ENCODE assay signal across 28 cellular contexts in the genomic region with DNA sequence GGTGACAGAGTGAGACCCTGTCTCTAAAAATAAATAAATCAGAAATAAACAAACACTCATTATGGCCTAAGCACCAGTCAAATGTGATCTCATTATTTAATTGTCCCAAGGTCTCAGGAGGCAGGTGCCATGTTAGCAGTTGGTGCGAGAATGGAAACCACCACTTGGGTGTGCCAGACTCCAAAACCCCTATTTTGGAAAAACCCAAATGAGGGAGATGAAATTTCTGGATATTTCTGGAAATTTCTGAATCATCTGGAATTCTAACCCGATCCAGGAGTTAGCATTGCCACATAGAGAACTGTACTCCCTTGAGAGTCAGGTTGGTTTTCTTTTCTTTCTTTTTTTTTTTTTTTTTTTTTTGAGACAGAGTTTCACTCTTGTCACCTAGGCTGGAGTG.
A peak's percentile ranks its signal among the peaks of the same experiment; 100 is the strongest.
DNase-seq lines count a peak whose midpoint lies in the region; ATAC-seq and TF ChIP-seq lines count a peak whose summit lies in the region.
"Had no signal": no experiment of that assay in that cellular context is flagged by ENCODE, and none has a peak within 500 bp of the region (broad histone marks: within the 10 kb centered on the region; RNA-seq: fewer than 3 reads in every experiment).

No MANE protein-coding gene starts in this region.

- TF ChIP-seq RAD21 in HCT116 (IDR thresholded peaks at IDR 0.05; ENCODE audit: low read depth), result peak; percentile 33; the same call in 1 of the 2 replicates

- no peaks in the 10 kb centered on the region for H3K36me3 ChIP-seq in HCT116 (ENCODE audit: control insufficient read depth in 1 of 2, insufficient read depth in 2 of 2, low read length in 2 of 2)
- H3K36me3 ChIP-seq: heart right ventricle, MG63 had no signal

- H3K9me3 ChIP-seq in HCT116 (ENCODE audit: control insufficient read depth in 1 of 2, insufficient read depth in 1 of 2, low read depth in 1 of 2, low read length in 2 of 2), result no peaks in the 10 kb centered on the region
- H3K9me3 ChIP-seq: heart right ventricle, MG63, mucosa of descending colon had no signal

- H3K36me3 Mint-ChIP-seq in activated naive CD4-positive, alpha-beta T cell treated with anti-CD3 and anti-CD28 coated beads for 36 hours (ENCODE audit: low read depth), result no peaks in the 10 kb centered on the region
- H3K36me3 Mint-ChIP-seq in type B pancreatic cell, result no peaks in the 10 kb centered on the region

- ATAC-seq in HCT116, result no peak
- ATAC-seq: heart right ventricle, K562, mucosa of descending colon, Right ventricle myocardium inferior had no signal

- no peak overlapping the region for H3K4me3 Mint-ChIP-seq in activated naive CD4-positive, alpha-beta T cell treated with anti-CD3 and anti-CD28 coated beads for 36 hours
- H3K4me3 Mint-ChIP-seq in type B pancreatic cell, result no peak overlapping the region
- H3K4me3 Mint-ChIP-seq: activated T-cell treated with anti-CD3 and anti-CD28 coated beads, Interleukin-2, amount 50 U/mL, for 24 hours; CD4-positive, alpha-beta memory T cell had no signal

- H3K9me3 Mint-ChIP-seq in activated naive CD4-positive, alpha-beta T cell treated with anti-CD3 and anti-CD28 coated beads for 36 hours, result no peaks in the 10 kb centered on the region
- no peaks in the 10 kb centered on the region for H3K9me3 Mint-ChIP-seq in type B pancreatic cell
- H3K9me3 Mint-ChIP-seq: activated T-cell treated with anti-CD3 and anti-CD28 coated beads, Interleukin-2, amount 50 U/mL, for 24 hours; CD4-positive, alpha-beta memory T cell; nephron had no signal

- no peak overlapping the region for H3K27ac ChIP-seq in HCT116 (ENCODE audit: low read depth, low read length)
- H3K27ac ChIP-seq: heart right ventricle, parathyroid adenoma, PC-9 had no signal

- peaks cover 12% of the 10 kb centered on the region; the same call in 1 of the 2 replicates for H3K27me3 ChIP-seq in HCT116 (ENCODE audit: insufficient read depth, low read length)
- H3K27me3 ChIP-seq: dorsolateral prefrontal cortex, MG63 had no signal

- no peaks in the 10 kb centered on the region for H3K4me1 ChIP-seq in HCT116 (ENCODE audit: control insufficient read depth in 1 of 2, insufficient read depth in 2 of 2, low read length in 2 of 2)
- H3K4me1 ChIP-seq: parathyroid adenoma had no signal

- no peaks in the 10 kb centered on the region for H3K4me1 Mint-ChIP-seq in activated naive CD4-positive, alpha-beta T cell treated with anti-CD3 and anti-CD28 coated beads for 36 hours (ENCODE audit: low read depth)
- peaks cover 10% of the 10 kb centered on the region for H3K4me1 Mint-ChIP-seq in type B pancreatic cell (ENCODE audit: unreplicated experiment)

- TF ChIP-seq CTCF in HCT116 (IDR thresholded peaks at IDR 0.05 in 2 of 3, conservative IDR thresholded peaks at IDR 0.05 in 1 of 3; ENCODE audit: borderline replicate concordance in 1 of 3, insufficient read depth in 1 of 3, low read depth in 2 of 3, low read length in 2 of 3) (peak in 1 of 3 experiments; percentile 10; a peak in 1 of 6 replicates), type B pancreatic cell (conservative IDR thresholded peaks at IDR 0.05) (peak; percentile 20)

- peak; percentile 14 for DNase-seq in activated naive CD4-positive, alpha-beta T cell treated with anti-CD3 and anti-CD28 coated beads for 36 hours
- DNase-seq in activated naive CD4-positive, alpha-beta T cell (lab: John Stamatoyannopoulos, UW), result no peak
- DNase-seq in HCT116 (ENCODE audit: low read depth, low spot score) (no peak), fibroblast of gingiva (ENCODE audit: low read depth) (peak; percentile 4), type B pancreatic cell (ENCODE audit: extremely low spot score, unreplicated experiment) (no peak), middle frontal gyrus (ENCODE audit: extremely low spot score, low spot score) (no peak), HuH-7 (ENCODE audit: low spot score) (no peak), kidney tubule cell (ENCODE audit: low spot score) (no peak)
- DNase-seq: activated CD4-positive, alpha-beta T cell treated with anti-CD3 and anti-CD28 coated beads for 4 hours; activated gamma-delta T cell treated with Interleukin-2 at 50 U/mL for 16 hours; activated T-cell treated with anti-CD3 and anti-CD28 coated beads, Interleukin-2, amount 50 U/mL, for 24 hours; CD4-positive, alpha-beta memory T cell; cerebellar nuclear complex; dorsolateral prefrontal cortex; heart right ventricle; kidney glomerular epithelial cell; MG63; mucosa of descending colon; NCI-H1417; NCI-H2081; NCI-H446; PC-9; stimulated activated CD4-positive, alpha-beta T cell treated with anti-CD3 and anti-CD28 coated beads, Interleukin-4, amount 100 ng/mL, for 1 hour had no signal

- H3K9me2 ChIP-seq in HCT116 (ENCODE audit: insufficient read depth), result no peaks in the 10 kb centered on the region

- H2AFZ ChIP-seq in HCT116 (ENCODE audit: low read depth, low read length, poor library complexity, severe bottlenecking), result no peak overlapping the region
- H2AFZ ChIP-seq: parathyroid adenoma, PC-9 had no signal

- RAD21 ChIA-PET in HCT116 (lab: Charles Lee; ENCODE audit: low non-redundant PET in 1 of 2, low total read pairs in 2 of 2, uncharacterized antibody in 2 of 2, unreplicated experiment in 2 of 2), result no interaction called here

- H3K9ac ChIP-seq in HCT116 (ENCODE audit: low read length), result no peak overlapping the region
- H3K9ac ChIP-seq: parathyroid adenoma had no signal

- H3K79me2 ChIP-seq in HCT116 (ENCODE audit: insufficient read depth, low read length), result no peaks in the 10 kb centered on the region
- H3K79me2 ChIP-seq: parathyroid adenoma had no signal

- intact Hi-C loops in activated naive CD4-positive, alpha-beta T cell treated with anti-CD3 and anti-CD28 coated beads for 36 hours (cut with micrococcal nuclease), result no loop called here
- intact Hi-C loops in HCT116 (cut with micrococcal nuclease), result no loop called here

- no peak overlapping the region for H3K4me2 ChIP-seq in HCT116 (ENCODE audit: low read length)
- H3K4me2 ChIP-seq: PC-9 had no signal

- H4K20me1 ChIP-seq in HCT116 (ENCODE audit: insufficient read depth), result no peaks in the 10 kb centered on the region

- CTCF ChIA-PET in activated naive CD4-positive, alpha-beta T cell treated with anti-CD3 and anti-CD28 coated beads for 36 hours (lab: Charles Lee), result no interaction called here
- CTCF ChIA-PET in HCT116 (lab: Charles Lee), result no interaction called here

- H3K27me3 Mint-ChIP-seq in activated naive CD4-positive, alpha-beta T cell treated with anti-CD3 and anti-CD28 coated beads for 36 hours (ENCODE audit: low read depth), result no peaks in the 10 kb centered on the region
- no peaks in the 10 kb centered on the region for H3K27me3 Mint-ChIP-seq in type B pancreatic cell
- H3K27me3 Mint-ChIP-seq: activated T-cell treated with anti-CD3 and anti-CD28 coated beads, Interleukin-2, amount 50 U/mL, for 24 hours; CD4-positive, alpha-beta memory T cell had no signal

- no peak overlapping the region for H3K4me3 ChIP-seq in HCT116 (replicated peaks in 1 of 2; ENCODE audit: low read depth in 1 of 2, low read length in 2 of 2)
- H3K4me3 ChIP-seq: heart right ventricle, K562, lung, MG63, mucosa of descending colon, PC-9 had no signal

- TF ChIP-seq POLR2A in HCT116 (IDR thresholded peaks at IDR 0.05; ENCODE audit: borderline replicate concordance, extremely low read depth, insufficient read depth, insufficient read length), result no peak

- POLR2A ChIA-PET in HCT116 (lab: Charles Lee), result no interaction called here

- no peak overlapping the region for H3K27ac Mint-ChIP-seq in activated naive CD4-positive, alpha-beta T cell treated with anti-CD3 and anti-CD28 coated beads for 36 hours
- no peak overlapping the region for H3K27ac Mint-ChIP-seq in type B pancreatic cell
- H3K27ac Mint-ChIP-seq: activated T-cell treated with anti-CD3 and anti-CD28 coated beads, Interleukin-2, amount 50 U/mL, for 24 hours had no signal

- no TSS peak for BruUV-seq in HCT116 (replicated peaks; lab: Mats Ljungman, UMichigan)

TF ChIP-seq in HCT116, 20 proteins besides CTCF, POLR2A, EP300 and RAD21 (continues in another document):
- no peak for TF ChIP-seq EZH2 (IDR thresholded peaks at IDR 0.05)
- TF ChIP-seq, protein P1, sequence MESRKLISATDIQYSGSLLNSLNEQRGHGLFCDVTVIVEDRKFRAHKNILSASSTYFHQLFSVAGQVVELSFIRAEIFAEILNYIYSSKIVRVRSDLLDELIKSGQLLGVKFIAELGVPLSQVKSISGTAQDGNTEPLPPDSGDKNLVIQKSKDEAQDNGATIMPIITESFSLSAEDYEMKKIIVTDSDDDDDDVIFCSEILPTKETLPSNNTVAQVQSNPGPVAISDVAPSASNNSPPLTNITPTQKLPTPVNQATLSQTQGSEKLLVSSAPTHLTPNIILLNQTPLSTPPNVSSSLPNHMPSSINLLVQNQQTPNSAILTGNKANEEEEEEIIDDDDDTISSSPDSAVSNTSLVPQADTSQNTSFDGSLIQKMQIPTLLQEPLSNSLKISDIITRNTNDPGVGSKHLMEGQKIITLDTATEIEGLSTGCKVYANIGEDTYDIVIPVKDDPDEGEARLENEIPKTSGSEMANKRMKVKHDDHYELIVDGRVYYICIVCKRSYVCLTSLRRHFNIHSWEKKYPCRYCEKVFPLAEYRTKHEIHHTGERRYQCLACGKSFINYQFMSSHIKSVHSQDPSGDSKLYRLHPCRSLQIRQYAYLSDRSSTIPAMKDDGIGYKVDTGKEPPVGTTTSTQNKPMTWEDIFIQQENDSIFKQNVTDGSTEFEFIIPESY (IDR thresholded peaks at IDR 0.05; ENCODE audit: extremely low read depth, insufficient replicate concordance, low read length), result no peak
- no peak for TF ChIP-seq CEBPB (IDR thresholded peaks at IDR 0.05; ENCODE audit: low read depth)

Comparison
In these comparisons a context has a peak if more than half of its experiments do, and no peak if none do; other contexts are left out.
1. DNase-seq: peak in activated naive CD4-positive, alpha-beta T cell treated with anti-CD3 and anti-CD28 coated beads for 36 hours (single experiment) and fibroblast of gingiva (single experiment); none in activated naive CD4-positive, alpha-beta T cell (0 of 4), HCT116 (single experiment), type B pancreatic cell (single experiment), middle frontal gyrus (single experiment), HuH-7 (single experiment) and kidney tubule cell (single experiment).